Comparison of ENCODE assay signal across 23 cellular contexts in the genomic region with DNA sequence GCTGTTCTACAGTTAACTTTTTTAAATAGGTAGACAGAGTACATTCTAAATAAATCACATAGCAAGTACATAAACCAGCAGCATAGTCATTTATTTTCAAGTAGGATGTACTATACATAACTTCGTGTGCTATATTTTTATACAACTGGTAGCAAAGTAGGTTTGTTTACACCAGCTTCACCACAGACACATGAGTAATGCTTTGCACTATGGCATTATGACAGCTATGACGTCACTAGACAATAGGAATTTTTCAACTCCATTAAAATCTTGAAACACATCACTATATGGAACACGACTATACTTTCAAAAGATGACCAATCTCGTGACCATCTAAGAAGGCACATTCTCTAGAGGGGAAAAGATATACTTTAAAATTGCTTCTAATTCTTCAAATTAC. TPM values are rescaled to one million over a fixed set of nuclear protein-coding genes. Genes with fewer than 3 reads are reported as not detected.
A peak's percentile ranks its signal among the peaks of the same experiment; 100 is the strongest.
DNase-seq lines count a peak whose midpoint lies in the region; ATAC-seq, FAIRE-seq and TF ChIP-seq lines count a peak whose summit lies in the region.
"Had no signal": no experiment of that assay in that cellular context is flagged by ENCODE, and none has a peak within 500 bp of the region (broad histone marks: within the 10 kb centered on the region; RNA-seq: fewer than 3 reads in every experiment).

No MANE protein-coding gene starts in this region.

- peak; percentile 3 for DNase-seq in GM04504 (ENCODE audit: low read depth)
- DNase-seq in astrocyte (ENCODE audit: low read depth): peak; percentile 76
- DNase-seq in fibroblast of mammary gland (ENCODE audit: low read depth): peak; percentile 72
- no peak for DNase-seq in RWPE1 (ENCODE audit: low spot score)
- no peak for DNase-seq in HuH-7 (ENCODE audit: low spot score)
- DNase-seq: activated CD4-positive, alpha-beta T cell treated with anti-CD3 and anti-CD28 coated beads, Interleukin-2, amount 10 ng/mL, durations not matched to agents 24 days and 14 days; DMS 273 treated with DMSO at 0.1 percent for 48 hours; NCI-H1092 treated with DMSO at 0.1 percent for 48 hours; right cardiac atrium; SHP77 treated with DMSO at 0.1 percent for 48 hours; stimulated activated CD4-positive, alpha-beta T cell treated with anti-CD3 and anti-CD28 coated beads, Interleukin-2, amount 100 ng/mL, for 48 hours had no signal

- H3K27me3 Mint-ChIP-seq in astrocyte (ENCODE audit: low read depth, unreplicated experiment): no peaks in the 10 kb centered on the region
- H3K27me3 Mint-ChIP-seq: IgD-negative memory B cell had no signal

- H3K9ac ChIP-seq in astrocyte (ENCODE audit: low read length): no peak overlapping the region

- peak; percentile 84 for FAIRE-seq in astrocyte (lab: Jason Lieb, UNC)
- FAIRE-seq: H1, islet of Langerhans had no signal

- H3K4me3 ChIP-seq in ACC112 (ENCODE audit: low read depth, low read length) (no peak overlapping the region), astrocyte (ENCODE audit: insufficient read depth, low read depth, low read length) (no peak overlapping the region), fibroblast of mammary gland (ENCODE audit: control insufficient read depth, low read depth, low read length) (no peak overlapping the region)
- H3K4me3 ChIP-seq: gastroesophageal sphincter, tibial nerve had no signal

- peaks cover 6% of the 10 kb centered on the region for H3K4me1 Mint-ChIP-seq in astrocyte (ENCODE audit: low read depth, unreplicated experiment)
- H3K4me1 Mint-ChIP-seq: B cell, IgD-negative memory B cell had no signal

- H3K9me3 Mint-ChIP-seq in astrocyte (ENCODE audit: unreplicated experiment): peaks cover 12% of the 10 kb centered on the region

- H3K79me2 ChIP-seq in ACC112 (ENCODE audit: control insufficient read depth, insufficient read depth, low read length, unreplicated experiment) (no peaks in the 10 kb centered on the region), astrocyte (ENCODE audit: insufficient read depth, low read length) (no peaks in the 10 kb centered on the region)

- no peaks in the 10 kb centered on the region for H3K36me3 Mint-ChIP-seq in astrocyte (ENCODE audit: low read depth, unreplicated experiment)
- H3K36me3 Mint-ChIP-seq: IgD-negative memory B cell had no signal

- ATAC-seq in GM21825 (IDR thresholded peaks at IDR 0.05; ENCODE audit: unreplicated experiment) (no peak), GM21529 (IDR thresholded peaks at IDR 0.05; ENCODE audit: unreplicated experiment) (no peak)
- ATAC-seq: gastroesophageal sphincter, right cardiac atrium had no signal

- H2AFZ ChIP-seq in ACC112 (ENCODE audit: low read length, unreplicated experiment) (no peak overlapping the region), astrocyte (ENCODE audit: low read depth, low read length) (no peak overlapping the region)

- H3K27ac ChIP-seq in ACC112 (ENCODE audit: low read depth, low read length) (peak overlapping the region; percentile 15; the same call in 1 of the 2 replicates), astrocyte (ENCODE audit: low read depth, low read length) (no peak overlapping the region), RWPE1 (no peak overlapping the region)
- H3K27ac ChIP-seq: gastroesophageal sphincter, tibial nerve had no signal

- H3K4me3 Mint-ChIP-seq in astrocyte (ENCODE audit: unreplicated experiment): no peak overlapping the region
- H3K4me3 Mint-ChIP-seq: activated CD4-positive, alpha-beta T cell treated with anti-CD3 and anti-CD28 coated beads, Interleukin-2, amount 10 ng/mL, durations not matched to agents 24 days and 14 days; activated T-helper 1 cell treated with anti-CD3 and anti-CD28 coated beads, Interleukin-12 subunit alpha, Interleukin-12 subunit beta, Interleukin-2, Interleukin-4 antibody, amounts not matched to agents 30 ng/mL and 10 ng/mL and 1 ng/mL, durations not matched to agents 14 hours and 24 hours and 36 hours; B cell; IgD-negative memory B cell had no signal

- H3K27ac Mint-ChIP-seq in astrocyte (ENCODE audit: unreplicated experiment): peak overlapping the region; percentile 23
- H3K27ac Mint-ChIP-seq: activated CD4-positive, alpha-beta T cell treated with anti-CD3 and anti-CD28 coated beads, Interleukin-2, amount 10 ng/mL, durations not matched to agents 24 days and 14 days; activated T-helper 1 cell treated with anti-CD3 and anti-CD28 coated beads, Interleukin-12 subunit alpha, Interleukin-12 subunit beta, Interleukin-2, Interleukin-4 antibody, amounts not matched to agents 30 ng/mL and 10 ng/mL and 1 ng/mL, durations not matched to agents 14 hours and 24 hours and 36 hours; B cell; IgD-negative memory B cell had no signal

- peaks cover 9% of the 10 kb centered on the region for H3K4me1 ChIP-seq in ACC112 (ENCODE audit: control insufficient read depth, insufficient read depth, low read length, unreplicated experiment)
- H3K4me1 ChIP-seq in astrocyte (ENCODE audit: insufficient read depth, low read length): no peaks in the 10 kb centered on the region
- H3K4me1 ChIP-seq: gastroesophageal sphincter, tibial nerve had no signal

- H3K36me3 ChIP-seq in ACC112 (ENCODE audit: insufficient read depth, low read length): no peaks in the 10 kb centered on the region
- H3K36me3 ChIP-seq in astrocyte (ENCODE audit: insufficient read depth, low read length): no peaks in the 10 kb centered on the region
- H3K36me3 ChIP-seq: gastroesophageal sphincter, tibial nerve had no signal

- POLR2A ChIA-PET in RWPE1 (lab: Yijun Ruan, JAX; ENCODE audit: low non-redundant PET): no interaction called here

- H3K27me3 ChIP-seq in ACC112 (ENCODE audit: insufficient read depth, low read length) (no peaks in the 10 kb centered on the region), astrocyte (ENCODE audit: insufficient read depth, low read length) (no peaks in the 10 kb centered on the region)
- H3K27me3 ChIP-seq: gastroesophageal sphincter, tibial nerve had no signal

- H4K20me1 ChIP-seq in astrocyte (ENCODE audit: insufficient read depth, low read length): no peaks in the 10 kb centered on the region

- CTCF ChIA-PET in RWPE1 (lab: Yijun Ruan, JAX): no interaction called here

- TF ChIP-seq CTCF in astrocyte (IDR thresholded peaks at IDR 0.05; ENCODE audit: insufficient read depth, low read depth, low read length) (no peak), fibroblast of mammary gland (conservative IDR thresholded peaks at IDR 0.05; ENCODE audit: control insufficient read depth, insufficient read depth, low read depth, low read length) (no peak), RWPE1 (conservative IDR thresholded peaks at IDR 0.05; ENCODE audit: low read depth) (no peak)

- H3K4me2 ChIP-seq in astrocyte (ENCODE audit: low read length): no peak overlapping the region

- H3K9me3 ChIP-seq in astrocyte (ENCODE audit: insufficient read depth, low read depth, low read length): no peaks in the 10 kb centered on the region

RNA-seq across cellular contexts. Expression of a gene that starts 3.5 kb away (rescaled TPM):
- not detected in 2 replicates for total RNA-seq in astrocyte
- total RNA-seq: activated CD4-positive, alpha-beta T cell treated with anti-CD3 and anti-CD28 coated beads, Interleukin-2, amount 10 ng/mL, durations not matched to agents 24 days and 14 days; activated T-helper 1 cell treated with anti-CD3 and anti-CD28 coated beads, Interleukin-12 subunit alpha, Interleukin-12 subunit beta, Interleukin-2, Interleukin-4 antibody, amounts not matched to agents 30 ng/mL and 10 ng/mL and 1 ng/mL, durations not matched to agents 14 hours and 24 hours and 36 hours; B cell; gastroesophageal sphincter; H1; mesenteric fat pad; right cardiac atrium; T-helper 2 cell treated with Interferon-gamma antibody and Interleukin-4, amounts not matched to agents 100 ng/mL and 5 ng/mL, for 36 hours; tibial nerve had no signal

RNA-seq across cellular contexts. Expression of a gene that starts 23.9 kb away (rescaled TPM):
- 0.14 TPM in 2 replicates for total RNA-seq in astrocyte
- total RNA-seq: activated CD4-positive, alpha-beta T cell treated with anti-CD3 and anti-CD28 coated beads, Interleukin-2, amount 10 ng/mL, durations not matched to agents 24 days and 14 days; activated T-helper 1 cell treated with anti-CD3 and anti-CD28 coated beads, Interleukin-12 subunit alpha, Interleukin-12 subunit beta, Interleukin-2, Interleukin-4 antibody, amounts not matched to agents 30 ng/mL and 10 ng/mL and 1 ng/mL, durations not matched to agents 14 hours and 24 hours and 36 hours; B cell; mesenteric fat pad; T-helper 2 cell treated with Interferon-gamma antibody and Interleukin-4, amounts not matched to agents 100 ng/mL and 5 ng/mL, for 36 hours; tibial nerve had no signal

Comparison
In these comparisons a context has a peak if more than half of its experiments do, and no peak if none do; other contexts are left out.
1. DNase-seq: peak in GM04504 (single experiment), astrocyte (single experiment) and fibroblast of mammary gland (single experiment); none in RWPE1 (single experiment) and HuH-7 (single experiment).